26 cellular contexts compared by ENCODE assay signal in genomic region chr9:117035546-117035945, GRCh38.
"Had no signal": no experiment of that assay in that cellular context is flagged by ENCODE, and none has a peak within 500 bp of the region (broad histone marks: within the 10 kb centered on the region; RNA-seq: fewer than 3 reads in every experiment).

No MANE protein-coding gene starts in this region.

- DNase-seq: MV-4-11; NCI-H1092; NCI-H1105; NCI-H1417 treated with DMSO at 0.1 percent for 48 hours; NCI-H146; NCI-H1694; NCI-H187; NCI-H1930; NCI-H2029 treated with DMSO at 0.1 percent for 48 hours; NCI-H2081 treated with DMSO at 0.1 percent for 48 hours; NCI-H2107; NCI-H2171; NCI-H226; NCI-H446 treated with DMSO at 0.1 percent for 48 hours; NCI-H510A; NCI-H524; NCI-H526; NCI-H69; NCI-H748 treated with DMSO at 0.1 percent for 48 hours; NCI-H82; NK-92 treated with Interleukin-12 subunit alpha and Interleukin-12 subunit beta, amount 100 ng/mL, for 24 hours; Peyer's patch; Right ventricle myocardium superior; SHP77 treated with DMSO at 0.1 percent for 48 hours; SK-N-SH; SW 1271 had no signal
